Comparison of ENCODE assay signal across 11 cellular contexts in the genomic region with DNA sequence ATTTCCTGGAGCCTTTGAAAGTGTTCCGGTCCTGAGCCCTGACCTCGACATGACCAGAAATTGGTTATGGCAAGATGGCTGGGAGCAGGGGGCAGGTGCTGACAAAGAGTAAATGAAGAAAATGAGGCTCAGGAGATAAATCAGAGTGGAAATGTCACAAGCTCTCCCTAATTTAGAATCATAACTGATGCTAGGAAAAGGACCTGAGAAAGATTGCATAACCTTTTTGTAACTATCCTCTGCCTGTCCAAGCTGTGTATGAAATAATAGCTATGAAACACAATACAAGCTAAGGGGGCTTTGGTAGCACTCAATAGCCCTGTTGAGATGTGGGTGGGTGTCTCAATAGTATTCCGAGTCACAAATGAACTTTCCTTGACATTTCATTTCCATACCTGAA. TPM values are rescaled to one million over a fixed set of nuclear protein-coding genes. Genes with fewer than 3 reads are reported as not detected.
"Had no signal": no experiment of that assay in that cellular context is flagged by ENCODE, and none has a peak within 500 bp of the region (broad histone marks: within the 10 kb centered on the region; RNA-seq: fewer than 3 reads in every experiment).

No MANE protein-coding gene starts in this region.

- H3K4me3 ChIP-seq: gastroesophageal sphincter, pancreas, prostate gland, smooth muscle cell, uterus had no signal

- H3K4me2 ChIP-seq: smooth muscle cell had no signal

- H3K27me3 ChIP-seq: gastroesophageal sphincter, pancreas, uterus had no signal

- H3K4me1 ChIP-seq: gastroesophageal sphincter, pancreas, prostate gland, uterus had no signal

- H3K36me3 ChIP-seq: gastroesophageal sphincter, pancreas, prostate gland, uterus had no signal

- DNase-seq: activated B cell treated with CpG ODN at 0.5 μM for 24 hours, cortex of kidney had no signal

- H3K27ac ChIP-seq: gastroesophageal sphincter, pancreas, prostate gland, uterus had no signal

- H3K9me3 ChIP-seq: gastroesophageal sphincter, pancreas, prostate gland, uterus had no signal

RNA-seq across cellular contexts. Expression of gene NOS1AP, which starts 12.9 kb away (rescaled TPM):
- total RNA-seq: activated B cell treated with CpG ODN at 0.5 μM for 24 hours; activated T-helper 2 cell treated with anti-CD3 and anti-CD28 coated beads, Interferon-gamma antibody, Interleukin-2, Interleukin-4, amounts not matched to agents 10 μg/mL and 5 μg/mL and 100 μg/mL, durations not matched to agents 14 hours and 24 hours and 36 hours had no signal
- polyA plus RNA-seq: keratinocyte; naive thymus-derived CD4-positive, alpha-beta T cell had no signal

RNA-seq across cellular contexts. Expression of gene OLFML2B, which starts 32.9 kb away (rescaled TPM):
- total RNA-seq: activated B cell treated with CpG ODN at 0.5 μM for 24 hours; activated CD8-positive, alpha-beta T cell treated with anti-CD3 and anti-CD28 coated beads for 36 hours; activated T-helper 2 cell treated with anti-CD3 and anti-CD28 coated beads, Interferon-gamma antibody, Interleukin-2, Interleukin-4, amounts not matched to agents 10 μg/mL and 5 μg/mL and 100 μg/mL, durations not matched to agents 14 hours and 24 hours and 36 hours had no signal
- polyA plus RNA-seq: keratinocyte had no signal
